Comparison of ENCODE assay signal across 20 cellular contexts in the genomic region with DNA sequence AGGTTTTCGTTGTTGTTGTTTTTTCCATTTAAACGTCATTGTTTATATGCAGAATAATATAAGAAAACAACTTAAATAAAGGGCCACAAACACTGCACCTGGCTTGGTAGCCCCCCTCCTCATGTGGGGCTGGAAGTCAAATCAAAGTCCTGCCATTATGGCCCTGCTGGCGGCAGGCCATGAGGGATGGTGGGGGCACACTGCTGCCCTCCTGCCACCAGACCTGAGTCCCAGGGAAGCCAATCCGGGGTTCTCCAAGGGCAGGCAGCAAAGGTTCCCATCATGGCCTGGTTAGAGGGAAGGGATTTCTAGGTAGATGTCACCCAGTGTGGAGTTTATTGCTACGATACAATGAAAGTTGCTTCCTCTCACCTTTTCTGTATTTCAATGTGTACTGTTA. TPM values are rescaled to one million over a fixed set of nuclear protein-coding genes. Genes with fewer than 3 reads are reported as not detected.
DNase-seq lines count a peak whose midpoint lies in the region; ATAC-seq and TF ChIP-seq lines count a peak whose summit lies in the region.
"Had no signal": no experiment of that assay in that cellular context is flagged by ENCODE, and none has a peak within 500 bp of the region (broad histone marks: within the 10 kb centered on the region; RNA-seq: fewer than 3 reads in every experiment).

No MANE protein-coding gene starts in this region.

- WGBS in stomach, 5 donors = 82 to 85% (median 84%) methylated on average over 5 of the region's 5 CpGs

- no peak overlapping the region for H3K27ac Mint-ChIP-seq in Calu3 (ENCODE audit: unreplicated experiment)
- H3K27ac Mint-ChIP-seq in osteocyte (ENCODE audit: unreplicated experiment) = no peak overlapping the region
- H3K27ac Mint-ChIP-seq: CD8-positive, alpha-beta T cell; HFFc6; IgD-negative memory B cell had no signal

- ATAC-seq in HG02678 (IDR thresholded peaks at IDR 0.05; ENCODE audit: unreplicated experiment) (no peak), GM19324 (IDR thresholded peaks at IDR 0.05; ENCODE audit: low FRiP score, unreplicated experiment) (no peak)
- ATAC-seq: CD8-positive, alpha-beta T cell; HepG2 had no signal

- H3K4me1 Mint-ChIP-seq in Calu3 (ENCODE audit: low read depth, unreplicated experiment) (peaks cover 44% of the 10 kb centered on the region), osteocyte (ENCODE audit: unreplicated experiment) (peaks cover 3% of the 10 kb centered on the region)

- no peak for TF ChIP-seq POLR2A in stomach (IDR thresholded peaks at IDR 0.05)

- CTCF ChIA-PET in Calu3 (lab: Charles Lee) = no interaction called here

- H3K27ac ChIP-seq in stomach = no peak overlapping the region
- H3K27ac ChIP-seq: BLaER1 treated with 17β-estradiol and CSF1 and Interleukin-3, amounts not matched to agents 10 nM and 100 nM; GM23248 had no signal

- peaks cover 2 to 6% (median 5%) of the 10 kb centered on the region in 4 donors for H3K4me1 ChIP-seq in stomach

- no peaks in the 10 kb centered on the region for H3K27me3 Mint-ChIP-seq in Calu3 (ENCODE audit: unreplicated experiment)
- no peaks in the 10 kb centered on the region for H3K27me3 Mint-ChIP-seq in osteocyte (ENCODE audit: unreplicated experiment)
- H3K27me3 Mint-ChIP-seq: IgD-negative memory B cell had no signal

- peaks cover 54% of the 10 kb centered on the region for H3K36me3 Mint-ChIP-seq in Calu3 (ENCODE audit: insufficient read depth, unreplicated experiment)
- H3K36me3 Mint-ChIP-seq in osteocyte (ENCODE audit: unreplicated experiment) = peaks cover 2% of the 10 kb centered on the region
- H3K36me3 Mint-ChIP-seq: CD8-positive, alpha-beta T cell; IgD-negative memory B cell had no signal

- BruUV-seq in Calu3 (replicated peaks; lab: Mats Ljungman, UMichigan) = TSS peak; percentile 58

- no peak for TF ChIP-seq EP300 in stomach (IDR thresholded peaks at IDR 0.05)

- peaks cover 3 to 45% (median 20%) of the 10 kb centered on the region in 4 donors for H3K36me3 ChIP-seq in stomach
- H3K36me3 ChIP-seq: BLaER1 treated with 17β-estradiol and CSF1 and Interleukin-3, amounts not matched to agents 10 nM and 100 nM had no signal

- DNase-seq in Calu3 (no peak), ecto neural progenitor cell (ENCODE audit: low spot score) (peak; percentile 18), osteocyte (ENCODE audit: extremely low spot score, unreplicated experiment) (peak; percentile 56), stomach (peak; percentile 8), NCI-H1694 treated with DMSO at 0.1 percent for 48 hours (lab: John Stamatoyannopoulos, UW) (no peak), GM13976 (ENCODE audit: low spot score) (no peak)
- DNase-seq: 8988T; CD8-positive, alpha-beta T cell; DMS153; DMS79; GF-D8; GM23248; HCEC 1CT; HFFc6; KG1 had no signal

- H3K4me3 Mint-ChIP-seq in Calu3 (ENCODE audit: low read depth, unreplicated experiment) = no peak overlapping the region
- H3K4me3 Mint-ChIP-seq in osteocyte (ENCODE audit: unreplicated experiment) = no peak overlapping the region
- H3K4me3 Mint-ChIP-seq: CD8-positive, alpha-beta T cell; HFFc6; IgD-negative memory B cell had no signal

- in situ Hi-C loops in GM13976 (cut with MboI; ENCODE audit: low sequenced_read_pairs, unreplicated experiment) = no loop called here

- no peaks in the 10 kb centered on the region for H3K27me3 ChIP-seq in stomach
- H3K27me3 ChIP-seq: BLaER1 treated with 17β-estradiol and CSF1 and Interleukin-3, amounts not matched to agents 10 nM and 100 nM had no signal

- no peak for TF ChIP-seq CTCF in Calu3 (IDR thresholded peaks at IDR 0.05; ENCODE audit: unreplicated experiment)
- TF ChIP-seq CTCF in osteocyte (IDR thresholded peaks at IDR 0.05) = no peak
- TF ChIP-seq CTCF in stomach (IDR thresholded peaks at IDR 0.05) = no peak
- no peak for TF ChIP-seq CTCF in GM13976 (IDR thresholded peaks at IDR 0.05; ENCODE audit: borderline replicate concordance, control extremely low read depth, extremely low read depth, insufficient read depth, missing control alignments)

- no peaks in the 10 kb centered on the region for H3K9me3 ChIP-seq in stomach
- H3K9me3 ChIP-seq: BLaER1 treated with 17β-estradiol and CSF1 and Interleukin-3, amounts not matched to agents 10 nM and 100 nM had no signal

- intact Hi-C loops in Calu3 (cut with micrococcal nuclease; ENCODE audit: unreplicated experiment) (no loop called here), stomach (cut with DNase I; ENCODE audit: low total_unique reads) (no loop called here)

- no peak overlapping the region for H3K4me3 ChIP-seq in stomach
- H3K4me3 ChIP-seq: BLaER1 treated with 17β-estradiol and CSF1 and Interleukin-3, amounts not matched to agents 10 nM and 100 nM; GM23248 had no signal

- H3K9me3 Mint-ChIP-seq in Calu3 (ENCODE audit: low read depth, unreplicated experiment) (no peaks in the 10 kb centered on the region), osteocyte (ENCODE audit: unreplicated experiment) (no peaks in the 10 kb centered on the region)
- H3K9me3 Mint-ChIP-seq: CD8-positive, alpha-beta T cell; HFFc6; IgD-negative memory B cell had no signal

RNA-seq across cellular contexts. Expression of gene C11orf58, which starts 39.1 kb away (rescaled TPM):
- 153 and 157 TPM in 2 replicates for total RNA-seq in Calu3 (2022)
- 143 and 150 TPM in 2 replicates for total RNA-seq in osteocyte
- total RNA-seq in stomach = 100 to 1,000 TPM; 117 to 336 (median 152) TPM
- polyA plus RNA-seq in stomach = 100 to 1,000 TPM in 2 of 3 donors, 10 to 100 TPM in 1; 86.2 to 145 (median 118) TPM

Comparison
In these comparisons a context has a peak if more than half of its experiments do, and no peak if none do; other contexts are left out.
1. DNase-seq: peak in ecto neural progenitor cell (single experiment), osteocyte (single experiment) and stomach (single experiment); none in Calu3 (single experiment), NCI-H1694 treated with DMSO at 0.1 percent for 48 hours (single experiment) and GM13976 (single experiment).